In genomic region chr5:119721775-119722174, GRCh38 we compare ENCODE assay signal across 27 cellular contexts.
"Had no signal": no experiment of that assay in that cellular context is flagged by ENCODE, and none has a peak within 500 bp of the region (broad histone marks: within the 10 kb centered on the region; RNA-seq: fewer than 3 reads in every experiment).

No MANE protein-coding gene starts in this region.

- H3K4me3 ChIP-seq: stomach, suprapubic skin, testis, thoracic aorta, thyroid gland, tibial artery, tibial nerve, transverse colon, upper lobe of left lung, upper lobe of right lung, uterus, vagina had no signal

- ATAC-seq: stimulated activated effector memory CD8-positive, alpha-beta T cell treated with anti-CD3 and anti-CD28 coated beads, Interleukin-12 subunit alpha, Interleukin-12 subunit beta, amount 100 ng/mL, for 72 hours; stimulated activated memory B cell treated with anti-CD40 and anti-IgM and Interleukin-4, amounts not matched to agents 10 μg/mL and 1 μg/mL and 100 μg/mL, for 72 hours; stimulated activated naive B cell treated with anti-CD40 and anti-IgM and Interleukin-4, amounts not matched to agents 10 μg/mL and 1 μg/mL and 100 μg/mL, for 72 hours; stimulated activated naive CD8-positive, alpha-beta T cell treated with anti-CD3 and anti-CD28 coated beads, Interleukin-15, amount 100 ng/mL, for 72 hours; stimulated activated naive CD8-positive, alpha-beta T cell treated with anti-CD3 and anti-CD28 coated beads, Interleukin-15, Interleukin-2, amounts not matched to agents 100 U/mL and 50 U/mL, for 24 hours; upper lobe of right lung had no signal

- H3K27me3 ChIP-seq: stomach, suprapubic skin, testis, thyroid gland, tibial artery, tibial nerve, transverse colon, upper lobe of left lung, upper lobe of right lung, uterus, vagina had no signal

- H3K27ac ChIP-seq: stomach, suprapubic skin, testis, thoracic aorta, thyroid gland, tibial artery, tibial nerve, transverse colon, upper lobe of left lung, upper lobe of right lung, uterus, vagina had no signal

- H3K4me1 ChIP-seq: stomach, suprapubic skin, testis, thyroid gland, tibial artery, tibial nerve, transverse colon, upper lobe of left lung, upper lobe of right lung, uterus, vagina had no signal

- H3K9me3 ChIP-seq: testis, thoracic aorta, thyroid gland, tibial artery, transverse colon, upper lobe of right lung, uterus, vagina had no signal

- FAIRE-seq: urothelium cell line had no signal

- H3K36me3 ChIP-seq: stomach, suprapubic skin, thoracic aorta, thyroid gland, tibial artery, tibial nerve, transverse colon, upper lobe of left lung, upper lobe of right lung, uterus, vagina had no signal

- DNase-seq: stimulated activated CD4-positive, alpha-beta T cell treated with anti-CD3 and anti-CD28 coated beads, Interleukin-2, amount 100 ng/mL, for 48 hours; stimulated activated CD4-positive, alpha-beta T cell treated with anti-CD3 and anti-CD28 coated beads, Interleukin-4, amount 100 ng/mL, for 1 hour; stimulated activated CD4-positive, alpha-beta T cell treated with anti-CD3 and anti-CD28 coated beads, Interleukin-4, amount 100 ng/mL, for 24 hours; stimulated activated CD4-positive, alpha-beta T cell treated with anti-CD3 and anti-CD28 coated beads, Interleukin-4, amount 100 ng/mL, for 4 hours; stimulated activated CD8-positive, alpha-beta memory T cell treated with anti-CD3 and anti-CD28 coated beads, Interleukin-4, amount 100 ng/mL, for 48 hours; stimulated activated naive B cell treated with anti-CD40 and anti-IgM and Interleukin-4, amounts not matched to agents 10 μg/mL and 1 μg/mL and 100 μg/mL, for 72 hours; stimulated activated naive CD4-positive, alpha-beta T cell; stimulated activated naive CD4-positive, alpha-beta T cell treated with Interleukin-2 at 50 U/mL for 16 hours; stimulated activated naive CD8-positive, alpha-beta T cell treated with anti-CD3 and anti-CD28 coated beads, Interleukin-15, amount 100 ng/mL, for 72 hours; stimulated activated naive CD8-positive, alpha-beta T cell treated with anti-CD3 and anti-CD28 coated beads, Interleukin-15, Interleukin-2, amounts not matched to agents 100 U/mL and 50 U/mL, for 24 hours; stomach; substantia nigra; testis; thyroid gland; tibial artery; transverse colon; trophoblast cell; upper lobe of left lung; upper lobe of right lung; uterus had no signal
